19 cellular contexts compared by ENCODE assay signal in the genomic region with DNA sequence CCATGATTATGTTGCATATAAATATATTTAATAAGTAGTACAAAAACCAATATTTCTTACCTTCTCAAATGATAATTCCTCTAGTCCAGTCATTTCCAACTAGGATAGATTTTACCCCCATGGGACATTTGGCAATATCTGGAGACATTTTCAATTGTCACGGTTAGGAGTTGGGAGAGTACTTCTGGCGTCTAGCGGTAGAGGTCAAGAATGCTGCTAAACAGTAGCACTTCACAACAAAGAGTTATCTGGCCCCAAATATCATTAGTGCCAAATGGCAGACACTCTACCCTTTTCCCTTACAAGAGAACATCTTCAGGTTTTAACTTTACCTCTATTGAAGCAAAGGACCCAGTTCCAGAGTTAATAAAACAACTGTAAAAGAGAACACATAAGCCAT.
DNase-seq lines count a peak whose midpoint lies in the region; ATAC-seq, FAIRE-seq and TF ChIP-seq lines count a peak whose summit lies in the region.
"Had no signal": no experiment of that assay in that cellular context is flagged by ENCODE, and none has a peak within 500 bp of the region (broad histone marks: within the 10 kb centered on the region; RNA-seq: fewer than 3 reads in every experiment).

No MANE protein-coding gene starts in this region.

- H4K20me1 ChIP-seq in H1 (replicated peaks in 1 of 2; ENCODE audit: control insufficient read depth in 1 of 2, insufficient read depth in 2 of 2, low read length in 2 of 2): no peaks in the 10 kb centered on the region
- H4K20me1 ChIP-seq: BLaER1 treated with 17β-estradiol and CSF1 and Interleukin-3, amounts not matched to agents 10 nM and 100 nM had no signal

- H3K79me2 ChIP-seq in H1 (ENCODE audit: control insufficient read depth in 1 of 2, insufficient read depth in 2 of 2, low read length in 2 of 2) (no peaks in the 10 kb centered on the region), mesendoderm (ENCODE audit: control insufficient read depth, insufficient read depth, low read length) (no peaks in the 10 kb centered on the region)

- no peak overlapping the region for H2AFZ ChIP-seq in H1 (ENCODE audit: low read length)
- H2AFZ ChIP-seq: GM23338 had no signal

- H2BK120ac ChIP-seq in H1 (replicated peaks; ENCODE audit: low read depth, low read length) (no peak overlapping the region), mesendoderm (ENCODE audit: low read depth, low read length) (no peak overlapping the region)

- H3K4me3 ChIP-seq in LNCaP clone FGC (ENCODE audit: low read depth, low read length): no peak overlapping the region
- no peak overlapping the region for H3K4me3 ChIP-seq in H1 (ENCODE audit: extremely low read depth in 1 of 4, insufficient read depth in 2 of 4, low read depth in 3 of 4, low read length in 4 of 4)
- no peak overlapping the region for H3K4me3 ChIP-seq in mesendoderm (ENCODE audit: low read length)
- no peak overlapping the region for H3K4me3 ChIP-seq in A673 (ENCODE audit: low read depth, low read length, poor library complexity, severe bottlenecking)
- H3K4me3 ChIP-seq: BLaER1 treated with 17β-estradiol and CSF1 and Interleukin-3, amounts not matched to agents 10 nM and 100 nM; GM23338 had no signal

- H3K27me3 ChIP-seq in H1 (replicated peaks in 1 of 4; ENCODE audit: control insufficient read depth in 3 of 4, extremely low read depth in 1 of 4, insufficient read depth in 3 of 4, low read length in 3 of 4): no peaks in the 10 kb centered on the region
- H3K27me3 ChIP-seq in mesendoderm (ENCODE audit: insufficient read depth, low read length, poor library complexity): no peaks in the 10 kb centered on the region
- no peaks in the 10 kb centered on the region for H3K27me3 ChIP-seq in A673 (replicated peaks; ENCODE audit: insufficient read depth, low read depth, low read length, poor library complexity)
- H3K27me3 ChIP-seq: BLaER1 treated with 17β-estradiol and CSF1 and Interleukin-3, amounts not matched to agents 10 nM and 100 nM had no signal

- H3K9ac ChIP-seq in H1 (replicated peaks in 1 of 4; ENCODE audit: extremely low read depth in 1 of 4, low read depth in 3 of 4, low read length in 3 of 4): no peak overlapping the region
- H3K9ac ChIP-seq in mesendoderm (ENCODE audit: low read length): no peak overlapping the region
- H3K9ac ChIP-seq: BLaER1 treated with 17β-estradiol and CSF1 and Interleukin-3, amounts not matched to agents 10 nM and 100 nM had no signal

- no peak overlapping the region for H4K91ac ChIP-seq in H1 (replicated peaks; ENCODE audit: insufficient read length, low read length)

- no peak overlapping the region for H3K14ac ChIP-seq in H1 (ENCODE audit: insufficient read length)

- TF ChIP-seq EP300 in H1 (IDR thresholded peaks at IDR 0.05; ENCODE audit: borderline replicate concordance in 1 of 2, low read depth in 2 of 2, low read length in 2 of 2): no peak

- H3K18ac ChIP-seq in H1 (ENCODE audit: extremely low read depth, low read length): no peak overlapping the region
- H3K18ac ChIP-seq in mesendoderm (ENCODE audit: low read length): no peak overlapping the region

- 53% methylated on average over 3 of the region's 3 CpGs; no CpG with 5 or more reads in 1 of the 2 experiments for WGBS in H1 (ENCODE audit: extremely low coverage in 1 of 2, insufficient coverage in 1 of 2, insufficient read length in 1 of 2, insufficient replicate concordance in 2 of 2, low coverage in 1 of 2, low lambda C conversion rate in 2 of 2, missing lambda C conversion rate in 1 of 2), 2 experiments
- no CpG with 5 or more reads among the region's 3 CpGs for WGBS in mesendoderm (ENCODE audit: extremely low coverage, insufficient coverage, low lambda C conversion rate)

- H4K8ac ChIP-seq in H1 (ENCODE audit: extremely low read depth, insufficient read depth, low read length): no peak overlapping the region
- no peak overlapping the region for H4K8ac ChIP-seq in mesendoderm (ENCODE audit: low read depth, low read length)

- no peak overlapping the region for H3K56ac ChIP-seq in H1 (replicated peaks; ENCODE audit: insufficient read length, low read depth, low read length)
- H3K56ac ChIP-seq in mesendoderm (ENCODE audit: low read length): no peak overlapping the region

- H2BK15ac ChIP-seq in H1 (ENCODE audit: low read length) (no peak overlapping the region), mesendoderm (replicated peaks; ENCODE audit: low read depth) (no peak overlapping the region)

- FAIRE-seq in H1 (lab: Jason Lieb, UNC) (no peak), GM19239 (lab: Jason Lieb, UNC) (no peak)
- FAIRE-seq: G401.6, GM12891, GM18507 had no signal

- H3K4ac ChIP-seq in H1 (replicated peaks; ENCODE audit: insufficient read length, low read depth, low read length) (no peak overlapping the region), mesendoderm (ENCODE audit: low read depth, low read length) (no peak overlapping the region)

- TF ChIP-seq CTCF in C4-2B (conservative IDR thresholded peaks at IDR 0.05) (peak; percentile 22), LNCaP clone FGC (IDR thresholded peaks at IDR 0.05; ENCODE audit: control insufficient read depth, extremely low read depth, insufficient read depth) (peak; percentile 56), H1 (IDR thresholded peaks at IDR 0.05; ENCODE audit: control extremely low read depth in 1 of 3, insufficient read depth in 1 of 3, low read depth in 1 of 3, low read length in 3 of 3) (peak in 2 of 3 experiments; percentile 23 to 35; a peak in 2 of 4 replicates), A673 (conservative IDR thresholded peaks at IDR 0.05; ENCODE audit: low read depth, low read length) (no peak)

- H2BK5ac ChIP-seq in H1 (ENCODE audit: low read depth, low read length) (no peak overlapping the region), mesendoderm (ENCODE audit: low read length) (no peak overlapping the region)

- H3K9me3 ChIP-seq in H1 (ENCODE audit: insufficient read depth in 2 of 2, low read depth in 1 of 2, low read length in 1 of 2) (no peaks in the 10 kb centered on the region), A673 (ENCODE audit: low read depth, low read length, poor library complexity, severe bottlenecking) (no peaks in the 10 kb centered on the region)
- H3K9me3 ChIP-seq: BLaER1 treated with 17β-estradiol and CSF1 and Interleukin-3, amounts not matched to agents 10 nM and 100 nM had no signal

- H3K23ac ChIP-seq in H1 (ENCODE audit: insufficient read length) (no peak overlapping the region), mesendoderm (ENCODE audit: low read length) (no peak overlapping the region)

- no peak for DNase-seq in LNCaP clone FGC (ENCODE audit: low read depth)
- no peak for DNase-seq in H1 (ENCODE audit: low read depth in 1 of 2, low spot score in 2 of 2)
- DNase-seq in mesendoderm: peak; percentile 53
- no peak for DNase-seq in A673 (ENCODE audit: low spot score)
- no peak for DNase-seq in HK-2 (ENCODE audit: unreplicated experiment)
- DNase-seq in GM19239 (ENCODE audit: insufficient read length, low spot score): no peak
- DNase-seq: 8988T; CD4-positive, CD25-positive, alpha-beta regulatory T cell; CD8-positive, alpha-beta memory T cell; COR-L47; H7 had no signal

- H3K23me2 ChIP-seq in H1 (ENCODE audit: low read depth, low read length): no peaks in the 10 kb centered on the region; the same call in 1 of the 2 replicates

- no peak for ATAC-seq in esophagus mucosa
- ATAC-seq: GM23338 had no signal

- intact Hi-C loops in A673 (cut with micrococcal nuclease; ENCODE audit: unreplicated experiment): no loop called here

- POLR2A ChIA-PET in H1 (lab: Charles Lee; ENCODE audit: partially characterized antibody): no interaction called here
- POLR2A ChIA-PET in A673 (lab: Charles Lee; ENCODE audit: low non-redundant PET): no interaction called here

- H2BK20ac ChIP-seq in H1 (ENCODE audit: low read length): no peak overlapping the region

- CTCF ChIA-PET in H1 (lab: Charles Lee; ENCODE audit: partially characterized antibody): no interaction called here
- CTCF ChIA-PET in A673 (lab: Charles Lee): no interaction called here

- H2AK5ac ChIP-seq in H1 (ENCODE audit: low read depth, low read length) (no peak overlapping the region), mesendoderm (ENCODE audit: low read length) (no peak overlapping the region)

- no peak for TF ChIP-seq POLR2A in H1 (IDR thresholded peaks at IDR 0.05; ENCODE audit: control extremely low read depth in 1 of 2, low read depth in 2 of 2, low read length in 2 of 2)

- no peaks in the 10 kb centered on the region for H3K36me3 ChIP-seq in H1 (ENCODE audit: control insufficient read depth in 2 of 4, insufficient read depth in 4 of 4, low read length in 3 of 4)
- H3K36me3 ChIP-seq in mesendoderm (ENCODE audit: control insufficient read depth, insufficient read depth, low read length): no peaks in the 10 kb centered on the region
- H3K36me3 ChIP-seq in A673 (ENCODE audit: insufficient read depth, low read length, poor library complexity, severe bottlenecking): peaks cover 11% of the 10 kb centered on the region
- H3K36me3 ChIP-seq: BLaER1 treated with 17β-estradiol and CSF1 and Interleukin-3, amounts not matched to agents 10 nM and 100 nM had no signal

- H2BK12ac ChIP-seq in H1 (ENCODE audit: low read depth, low read length): no peak overlapping the region

- H3K4me2 ChIP-seq in H1 (ENCODE audit: insufficient read depth in 1 of 2, low read depth in 2 of 2, low read length in 2 of 2) (no peak overlapping the region), mesendoderm (ENCODE audit: low read length) (no peak overlapping the region)
- H3K4me2 ChIP-seq: BLaER1 treated with 17β-estradiol and CSF1 and Interleukin-3, amounts not matched to agents 10 nM and 100 nM; GM23338 had no signal

- no TSS peak for BruUV-seq in A673 (replicated peaks; lab: Mats Ljungman, UMichigan)

- H3K4me1 ChIP-seq in H1 (replicated peaks in 1 of 4; ENCODE audit: control insufficient read depth in 3 of 4, insufficient read depth in 4 of 4, low read length in 3 of 4) (no peaks in the 10 kb centered on the region), mesendoderm (ENCODE audit: control insufficient read depth, low read depth, low read length) (no peaks in the 10 kb centered on the region), A673 (ENCODE audit: insufficient read depth, low read length, poor library complexity, severe bottlenecking) (no peaks in the 10 kb centered on the region)

- H3K27ac ChIP-seq in C4-2B: no peak overlapping the region
- H3K27ac ChIP-seq in H1 (ENCODE audit: low read depth, low read length): no peak overlapping the region
- H3K27ac ChIP-seq in mesendoderm (ENCODE audit: low read depth, low read length): no peak overlapping the region
- H3K27ac ChIP-seq in A673 (ENCODE audit: low read depth, low read length, poor library complexity, severe bottlenecking): no peak overlapping the region
- H3K27ac ChIP-seq: BLaER1 treated with 17β-estradiol and CSF1 and Interleukin-3, amounts not matched to agents 10 nM and 100 nM; HL-60 had no signal

- no peaks in the 10 kb centered on the region for H3K79me1 ChIP-seq in H1 (ENCODE audit: low read depth, low read length)
- H3K79me1 ChIP-seq in mesendoderm (ENCODE audit: low read length): no peaks in the 10 kb centered on the region

- peak; percentile 50 to 69 for TF ChIP-seq RAD21 in H1 (IDR thresholded peaks at IDR 0.05 in 1 of 2, conservative IDR thresholded peaks at IDR 0.05 in 1 of 2; ENCODE audit: low read depth in 2 of 2, low read length in 2 of 2)

- no peak overlapping the region for H4K5ac ChIP-seq in H1 (ENCODE audit: insufficient read length, low read depth, low read length)
- H4K5ac ChIP-seq in mesendoderm (ENCODE audit: low read length): no peak overlapping the region

TF ChIP-seq in H1, 55 proteins besides CTCF, POLR2A, EP300 and RAD21 (continues in another document):
- no peak for TF ChIP-seq CEBPB (IDR thresholded peaks at IDR 0.05; ENCODE audit: low read depth, low read length)
